Comparison of ENCODE assay signal across 8 cellular contexts in genomic region chr9:110048473-110048975, GRCh38.
DNase-seq lines count a peak whose midpoint lies in the region; ATAC-seq and TF ChIP-seq lines count a peak whose summit lies in the region.

No MANE protein-coding gene starts in this region.

- H3K4me1 ChIP-seq in heart left ventricle (peaks cover 3 to 54% (median 30%) of the 10 kb centered on the region in 12 donors), uterus (no peaks in the 10 kb centered on the region)

- no peaks in the 10 kb centered on the region for H3K9me3 Mint-ChIP-seq in activated naive CD4-positive, alpha-beta T cell treated with anti-CD3 and anti-CD28 coated beads, Interleukin-2, amount 50 U/mL, for 72 hours
- no peaks in the 10 kb centered on the region for H3K9me3 Mint-ChIP-seq in progenitor cell of endocrine pancreas (ENCODE audit: low read depth)

- DNase-seq in DMS53 (lab: John Stamatoyannopoulos, UW): peak; percentile 76
- peak; percentile 73 for DNase-seq in Jurkat, Clone E6-1 (ENCODE audit: low read depth, low spot score)
- DNase-seq in SKM-1 (lab: John Stamatoyannopoulos, UW; ENCODE audit: unreplicated experiment): peak; percentile 32
- DNase-seq in activated naive CD4-positive, alpha-beta T cell treated with anti-CD3 and anti-CD28 coated beads, Interleukin-2, amount 50 U/mL, for 72 hours (ENCODE audit: low spot score in 2 of 2): peak; percentile 78 to 81
- DNase-seq in heart left ventricle: peak; percentile 85 to 90 (median 90)
- peak; percentile 46 for DNase-seq in progenitor cell of endocrine pancreas (ENCODE audit: low spot score, unreplicated experiment)
- DNase-seq in uterus: peak; percentile 82 to 84

- peak; percentile 68 to 90 for TF ChIP-seq POLR2A in heart left ventricle (IDR thresholded peaks at IDR 0.05)
- peak; percentile 77 to 93 for TF ChIP-seq POLR2A in uterus (IDR thresholded peaks at IDR 0.05)

- H3K36me3 ChIP-seq in heart left ventricle: no peaks in the 10 kb centered on the region
- H3K36me3 ChIP-seq in uterus: no peaks in the 10 kb centered on the region

- peak; percentile 74 for ATAC-seq in GM21528 (IDR thresholded peaks at IDR 0.05; ENCODE audit: low FRiP score, unreplicated experiment)
- ATAC-seq in activated naive CD4-positive, alpha-beta T cell treated with anti-CD3 and anti-CD28 coated beads, Interleukin-2, amount 50 U/mL, for 72 hours: peak; percentile 88 to 93
- peak; percentile 88 to 96 (median 95) for ATAC-seq in heart left ventricle

- no peaks in the 10 kb centered on the region for H3K9me3 ChIP-seq in heart left ventricle
- no peaks in the 10 kb centered on the region for H3K9me3 ChIP-seq in uterus

- no peak for TF ChIP-seq CTCF in heart left ventricle (IDR thresholded peaks at IDR 0.05)
- no peak for TF ChIP-seq CTCF in progenitor cell of endocrine pancreas (IDR thresholded peaks at IDR 0.05; ENCODE audit: unreplicated experiment)
- no peak for TF ChIP-seq CTCF in uterus (IDR thresholded peaks at IDR 0.05)

- H3K36me3 Mint-ChIP-seq in activated naive CD4-positive, alpha-beta T cell treated with anti-CD3 and anti-CD28 coated beads, Interleukin-2, amount 50 U/mL, for 72 hours: peaks cover 14 to 42% of the 10 kb centered on the region in 2 donors
- no peaks in the 10 kb centered on the region for H3K36me3 Mint-ChIP-seq in progenitor cell of endocrine pancreas (ENCODE audit: insufficient read depth)

- H3K4me3 Mint-ChIP-seq in progenitor cell of endocrine pancreas (ENCODE audit: low read depth): peak overlapping the region; percentile 78

- peaks cover 12% of the 10 kb centered on the region for H3K4me1 Mint-ChIP-seq in progenitor cell of endocrine pancreas (ENCODE audit: low read depth)

- peak overlapping the region; percentile 72 to 90 for H3K27ac Mint-ChIP-seq in activated naive CD4-positive, alpha-beta T cell treated with anti-CD3 and anti-CD28 coated beads, Interleukin-2, amount 50 U/mL, for 72 hours
- H3K27ac Mint-ChIP-seq in progenitor cell of endocrine pancreas: peak overlapping the region; percentile 57

- H3K4me3 ChIP-seq in Jurkat, Clone E6-1 (ENCODE audit: low read length): peak overlapping the region; percentile 90
- H3K4me3 ChIP-seq in heart left ventricle: peak overlapping the region; percentile 72 to 91 (median 86)
- peak overlapping the region; percentile 64 to 86 for H3K4me3 ChIP-seq in uterus

- WGBS in heart left ventricle, 4 donors: 0 to 4% (median 1%) methylated on average over 12 to 39 of the region's 39 CpGs

- H3K27me3 ChIP-seq in heart left ventricle (no peaks in the 10 kb centered on the region), uterus (no peaks in the 10 kb centered on the region)

- peaks cover 77% of the 10 kb centered on the region for H3K27me3 Mint-ChIP-seq in progenitor cell of endocrine pancreas

- intact Hi-C loops in heart left ventricle (cut with DNase I) (loop anchor here in 6 of 10 donors (5.0 to 10.0 kb wide), 5 partner anchors 79 to 136 kb away; no protein-coding TSS in a partner anchor), uterus (cut with DNase I; ENCODE audit: low total_unique reads) (no loop called here)

- H3K27ac ChIP-seq in heart left ventricle (peak overlapping the region; percentile 35 to 91 (median 83)), uterus (peak overlapping the region; percentile 78 to 86)

Comparison
In these comparisons a context has a peak if more than half of its experiments do, and no peak if none do; other contexts are left out.
1. Peak in every context shown above with its lines: DNase-seq, ATAC-seq, H3K4me3 ChIP-seq and H3K27ac ChIP-seq.
2. DNase-seq: peak in every context shown above with its lines; median percentile 90 in heart left ventricle; 83 in uterus; 80 in activated naive CD4-positive, alpha-beta T cell treated with anti-CD3 and anti-CD28 coated beads, Interleukin-2, amount 50 U/mL, for 72 hours; 76 in DMS53; 73 in Jurkat, Clone E6-1; 46 in progenitor cell of endocrine pancreas; 32 in SKM-1.